In genomic region chr2:238728322-238729260, GRCh38 we compare ENCODE assay signal across 10 cellular contexts.
DNase-seq lines count a peak whose midpoint lies in the region; ATAC-seq and TF ChIP-seq lines count a peak whose summit lies in the region.
"Had no signal": no experiment of that assay in that cellular context is flagged by ENCODE, and none has a peak within 500 bp of the region (broad histone marks: within the 10 kb centered on the region; RNA-seq: fewer than 3 reads in every experiment).

No MANE protein-coding gene starts in this region.

- H2BK12ac ChIP-seq in trophoblast cell (ENCODE audit: low read length) = no peak overlapping the region

- no peak overlapping the region for H3K4me2 ChIP-seq in trophoblast cell (ENCODE audit: low read length)

- H3K79me1 ChIP-seq in trophoblast cell (ENCODE audit: low read length) = no peaks in the 10 kb centered on the region

- TF ChIP-seq CTCF in AG09319 (IDR thresholded peaks at IDR 0.05; ENCODE audit: low read depth, low read length) (no peak), heart left ventricle (IDR thresholded peaks at IDR 0.05) (no peak)

- WGBS in heart left ventricle, 4 donors = 45 to 57% (median 50%) methylated on average over 14 of the region's 14 CpGs
- WGBS in trophoblast cell (ENCODE audit: extremely low coverage, insufficient coverage, insufficient read length) = no CpG with 5 or more reads among the region's 14 CpGs

- no peak overlapping the region for H3K4ac ChIP-seq in trophoblast cell (ENCODE audit: low read depth, low read length)

- POLR2A ChIA-PET in HEK293T (lab: Yijun Ruan, JAX) = no interaction called here

- H3K9me3 ChIP-seq in heart left ventricle = peaks cover 0 to 11% (median 0%) of the 10 kb centered on the region in 12 donors
- H3K9me3 ChIP-seq in trophoblast cell (ENCODE audit: insufficient read depth, low read depth, low read length) = peaks cover 1% of the 10 kb centered on the region

- H3K27me3 ChIP-seq in heart left ventricle (peaks cover 0 to 4% (median 0%) of the 10 kb centered on the region in 9 donors), trophoblast cell (ENCODE audit: insufficient read depth, low read length) (no peaks in the 10 kb centered on the region)
- H3K27me3 ChIP-seq: BLaER1 treated with 17β-estradiol and CSF1 and Interleukin-3, amounts not matched to agents 10 nM and 100 nM had no signal

- no peak overlapping the region for H2AFZ ChIP-seq in trophoblast cell (ENCODE audit: insufficient read depth, low read length, poor library complexity)

- no peak overlapping the region for H3K14ac ChIP-seq in trophoblast cell (ENCODE audit: low read length)

- H3K27ac ChIP-seq in angular gyrus (ENCODE audit: low read depth, low read length) = peak overlapping the region; percentile 60
- peak overlapping the region in 11 of 12 donors; percentile 7 to 82 (median 55) for H3K27ac ChIP-seq in heart left ventricle
- no peak overlapping the region for H3K27ac ChIP-seq in trophoblast cell (ENCODE audit: low read depth, low read length)

- no peak overlapping the region for H2AK5ac ChIP-seq in trophoblast cell (ENCODE audit: low read length)

- no peaks in the 10 kb centered on the region for H3K79me2 ChIP-seq in trophoblast cell (ENCODE audit: control insufficient read depth, insufficient read depth, low read length, poor library complexity)

- no peak overlapping the region for H4K12ac ChIP-seq in trophoblast cell (ENCODE audit: low read depth, low read length)

- CTCF ChIA-PET in HEK293T (lab: Yijun Ruan, JAX) = no interaction called here

- no peak overlapping the region for H3K18ac ChIP-seq in trophoblast cell (ENCODE audit: low read length)

- no peak overlapping the region for H3K23ac ChIP-seq in trophoblast cell (ENCODE audit: low read length)

- intact Hi-C loops in heart left ventricle (cut with DNase I) = no loop called here

- H2BK120ac ChIP-seq in trophoblast cell (ENCODE audit: insufficient read depth, low read length, poor library complexity) = no peak overlapping the region

- H2BK5ac ChIP-seq in trophoblast cell (ENCODE audit: low read depth, low read length, poor library complexity) = no peak overlapping the region

- H3K36me3 ChIP-seq in heart left ventricle (no peaks in the 10 kb centered on the region), trophoblast cell (ENCODE audit: control insufficient read depth in 1 of 2, insufficient read depth in 2 of 2, low read length in 2 of 2) (no peaks in the 10 kb centered on the region)
- H3K36me3 ChIP-seq: BLaER1 treated with 17β-estradiol and CSF1 and Interleukin-3, amounts not matched to agents 10 nM and 100 nM had no signal

- TF ChIP-seq POLR2A in heart left ventricle (IDR thresholded peaks at IDR 0.05) = no peak

- H3K9ac ChIP-seq in trophoblast cell (ENCODE audit: low read length) = no peak overlapping the region

- no peak overlapping the region for H3K4me3 ChIP-seq in heart left ventricle
- no peak overlapping the region for H3K4me3 ChIP-seq in trophoblast cell (ENCODE audit: low read depth, low read length)
- H3K4me3 ChIP-seq: BLaER1 treated with 17β-estradiol and CSF1 and Interleukin-3, amounts not matched to agents 10 nM and 100 nM had no signal

- H3K4me1 ChIP-seq in heart left ventricle (peaks cover 0 to 18% (median 13%) of the 10 kb centered on the region in 12 donors), trophoblast cell (ENCODE audit: control insufficient read depth in 1 of 2, insufficient read depth in 2 of 2, low read length in 2 of 2) (peaks cover 0 to 9% of the 10 kb centered on the region in 2 experiments)

- peak; percentile 91 for DNase-seq in AG09319 (ENCODE audit: extremely low read depth, low read depth)
- DNase-seq in heart left ventricle = peak in 1 of 5 donors; percentile 46
- DNase-seq in trophoblast cell = peak; percentile 84 to 89
- no peak for DNase-seq in OCI-M1 (lab: John Stamatoyannopoulos, UW)
- DNase-seq in activated effector memory CD4-positive, alpha-beta T cell treated with anti-CD3 and anti-CD28 coated beads, Interleukin-2, amount 50 U/mL, for 16 hours = no peak
- no peak for DNase-seq in HEK293T (ENCODE audit: extremely low spot score)
- DNase-seq in NCI-H1105 (lab: John Stamatoyannopoulos, UW) = no peak
- DNase-seq: activated T-cell treated with anti-CD3 and anti-CD28 coated beads, Interleukin-2, amount 50 U/mL, for 24 hours had no signal

- peak; percentile 52 to 71 (median 62) for ATAC-seq in heart left ventricle

- H4K8ac ChIP-seq in trophoblast cell (ENCODE audit: low read depth, low read length) = no peak overlapping the region

- H4K91ac ChIP-seq in trophoblast cell (ENCODE audit: low read depth, low read length) = no peak overlapping the region

TF ChIP-seq in HEK293T, 16 proteins besides CTCF, POLR2A, EP300 and RAD21:
- TF ChIP-seq ELF4 (IDR thresholded peaks at IDR 0.05) = no peak
- TF ChIP-seq BHLHE40 (IDR thresholded peaks at IDR 0.05; ENCODE audit: borderline replicate concordance) = no peak
- TF ChIP-seq FOXM1 (IDR thresholded peaks at IDR 0.05; ENCODE audit: borderline replicate concordance) = no peak
- TF ChIP-seq LEF1 (IDR thresholded peaks at IDR 0.05; ENCODE audit: borderline replicate concordance) = no peak
- no peak for TF ChIP-seq CTBP1 (IDR thresholded peaks at IDR 0.05; ENCODE audit: borderline replicate concordance)
- no peak for TF ChIP-seq SUZ12 (IDR thresholded peaks at IDR 0.05)
- TF ChIP-seq ARNT (IDR thresholded peaks at IDR 0.05) = no peak
- no peak for TF ChIP-seq TARDBP (IDR thresholded peaks at IDR 0.05)
- TF ChIP-seq NFRKB (IDR thresholded peaks at IDR 0.05) = no peak
- TF ChIP-seq SP1 (IDR thresholded peaks at IDR 0.05) = no peak

Comparison
In these comparisons a context has a peak if more than half of its experiments do, and no peak if none do; other contexts are left out.
1. DNase-seq: peak in AG09319 (single experiment) and trophoblast cell (2 of 2); none in OCI-M1 (single experiment), activated effector memory CD4-positive, alpha-beta T cell treated with anti-CD3 and anti-CD28 coated beads, Interleukin-2, amount 50 U/mL, for 16 hours (single experiment), HEK293T (single experiment) and NCI-H1105 (single experiment).